ENCODE assay signal across 20 cellular contexts in genomic region chr3:157573780-157574378, GRCh38.
DNase-seq lines count a peak whose midpoint lies in the region; ATAC-seq and TF ChIP-seq lines count a peak whose summit lies in the region.
"Had no signal": no experiment of that assay in that cellular context is flagged by ENCODE, and none has a peak within 500 bp of the region (broad histone marks: within the 10 kb centered on the region; RNA-seq: fewer than 3 reads in every experiment).

No MANE protein-coding gene starts in this region.

- CTCF ChIA-PET in SK-N-SH (lab: Yijun Ruan, JAX) = interaction anchor here (0.9 to 3.4 kb wide), 16 partner anchors 8 to 1218 kb away, joined by 3 to 113 read pairs (median 6); partner anchors contain the start of gene GFM1

- peak; percentile 70 for DNase-seq in H4 (ENCODE audit: low spot score)
- no peak for DNase-seq in SK-N-SH
- no peak for DNase-seq in foreskin keratinocyte
- no peak for DNase-seq in smooth muscle cell (lab: John Stamatoyannopoulos, UW; ENCODE audit: unreplicated experiment)
- DNase-seq in ureter (ENCODE audit: low spot score) = no peak
- DNase-seq: activated CD4-positive, alpha-beta T cell treated with anti-CD3 and anti-CD28 coated beads, Interleukin-2, amount 50 U/mL, for 1 hour; activated naive CD8-positive, alpha-beta T cell treated with anti-CD3 and anti-CD28 coated beads, Interleukin-2, amount 50 U/mL, for 24 hours; DMS79 treated with DMSO at 0.1 percent for 48 hours; KG1; NCI-H1105 treated with DMSO at 0.1 percent for 48 hours; NCI-H345; right cardiac atrium; SJCRH30; stimulated activated CD4-positive, alpha-beta T cell treated with anti-CD3 and anti-CD28 coated beads, Interleukin-2, amount 100 ng/mL, for 48 hours; stimulated activated CD8-positive, alpha-beta memory T cell treated with anti-CD3 and anti-CD28 coated beads, Interleukin-4, amount 100 ng/mL, for 48 hours had no signal

- no peaks in the 10 kb centered on the region for H4K20me1 ChIP-seq in SK-N-SH (ENCODE audit: insufficient read depth)
- no peaks in the 10 kb centered on the region for H4K20me1 ChIP-seq in smooth muscle cell (ENCODE audit: low read depth)
- H4K20me1 ChIP-seq: BLaER1 had no signal

- H3K4me1 ChIP-seq in SK-N-SH (ENCODE audit: control insufficient read depth in 1 of 2, insufficient read depth in 2 of 2, low read depth in 1 of 2, low read length in 1 of 2) (no peaks in the 10 kb centered on the region; a peak in 1 of 4 replicates), foreskin keratinocyte (no peaks in the 10 kb centered on the region), smooth muscle cell (ENCODE audit: low read depth) (no peaks in the 10 kb centered on the region)
- H3K4me1 ChIP-seq: BLaER1, neural progenitor cell, SJCRH30 had no signal

- no peak overlapping the region for H3K4me3 ChIP-seq in SK-N-SH (ENCODE audit: low read depth in 2 of 2, low read length in 1 of 2)
- peak overlapping the region; percentile 2 for H3K4me3 ChIP-seq in smooth muscle cell
- H3K4me3 ChIP-seq: BLaER1, neural progenitor cell, SJCRH30 had no signal

- TF ChIP-seq CTCF in SK-N-SH (IDR thresholded peaks at IDR 0.05) (no peak), foreskin keratinocyte (conservative IDR thresholded peaks at IDR 0.05) (no peak), smooth muscle cell (IDR thresholded peaks at IDR 0.05; ENCODE audit: borderline replicate concordance, insufficient read depth, poor library complexity, severe bottlenecking) (no peak)

- WGBS in SK-N-SH (ENCODE audit: low lambda C conversion rate) = 84% methylated on average over 1 of the region's 1 CpG
- WGBS in smooth muscle cell (ENCODE audit: low lambda C conversion rate) = 67% methylated on average over 1 of the region's 1 CpG

- H3K9ac ChIP-seq in SK-N-SH (no peak overlapping the region), smooth muscle cell (ENCODE audit: low read depth) (no peak overlapping the region)
- H3K9ac ChIP-seq: BLaER1, neural progenitor cell had no signal

- H3K9me3 ChIP-seq in SK-N-SH = no peaks in the 10 kb centered on the region
- no peaks in the 10 kb centered on the region for H3K9me3 ChIP-seq in smooth muscle cell (replicated peaks; ENCODE audit: low read depth)
- H3K9me3 ChIP-seq: BLaER1, SJCRH30 had no signal

- ATAC-seq in foreskin keratinocyte (peak; percentile 9), HG03159 (IDR thresholded peaks at IDR 0.05; ENCODE audit: unreplicated experiment) (no peak), HG02588 (IDR thresholded peaks at IDR 0.05; ENCODE audit: unreplicated experiment) (no peak)
- ATAC-seq: activated naive CD8-positive, alpha-beta T cell treated with anti-CD3 and anti-CD28 coated beads, Interleukin-2, amount 50 U/mL, for 24 hours; HCT116 had no signal

- H3K27me3 ChIP-seq in SK-N-SH (ENCODE audit: insufficient read depth) = no peaks in the 10 kb centered on the region
- H3K27me3 ChIP-seq in foreskin keratinocyte = peaks cover 22% of the 10 kb centered on the region
- peaks cover 14% of the 10 kb centered on the region for H3K27me3 ChIP-seq in smooth muscle cell (ENCODE audit: low read depth)
- H3K27me3 ChIP-seq: BLaER1, neural progenitor cell, SJCRH30 had no signal

- H3K27ac ChIP-seq in SK-N-SH (ENCODE audit: low read depth in 2 of 2, low read length in 1 of 2) = no peak overlapping the region
- H3K27ac ChIP-seq in foreskin keratinocyte = no peak overlapping the region
- peak overlapping the region; percentile 53 for H3K27ac ChIP-seq in smooth muscle cell (ENCODE audit: low read depth)
- H3K27ac ChIP-seq: BLaER1, neural progenitor cell, SJCRH30 had no signal

- H3K9me2 ChIP-seq in SK-N-SH = no peaks in the 10 kb centered on the region

- POLR2A ChIA-PET in SK-N-SH (lab: Yijun Ruan, JAX) = no interaction called here

- no peaks in the 10 kb centered on the region for H3K79me2 ChIP-seq in SK-N-SH (ENCODE audit: insufficient read depth)
- H3K79me2 ChIP-seq in smooth muscle cell (ENCODE audit: low read depth) = no peaks in the 10 kb centered on the region

- no peak overlapping the region for H3K4me2 ChIP-seq in SK-N-SH
- peak overlapping the region; percentile 52 for H3K4me2 ChIP-seq in smooth muscle cell
- H3K4me2 ChIP-seq: BLaER1, neural progenitor cell had no signal

- H3F3A ChIP-seq in SK-N-SH (replicated peaks; ENCODE audit: insufficient read depth) = no peaks in the 10 kb centered on the region
- H3F3A ChIP-seq in smooth muscle cell (ENCODE audit: low read depth) = peaks cover 12% of the 10 kb centered on the region

- peaks cover 0 to 4% of the 10 kb centered on the region in 2 experiments for H3K36me3 ChIP-seq in SK-N-SH (replicated peaks in 1 of 2; ENCODE audit: control insufficient read depth in 1 of 2, insufficient read depth in 2 of 2, low read length in 1 of 2)
- H3K36me3 ChIP-seq in smooth muscle cell (ENCODE audit: low read depth) = no peaks in the 10 kb centered on the region
- H3K36me3 ChIP-seq: BLaER1, neural progenitor cell, SJCRH30 had no signal

- no peak for TF ChIP-seq EP300 in SK-N-SH (IDR thresholded peaks at IDR 0.05; ENCODE audit: borderline replicate concordance in 1 of 2, low read depth in 1 of 2, low read length in 1 of 2)

- H2AFZ ChIP-seq in SK-N-SH (ENCODE audit: low read depth) (no peak overlapping the region), smooth muscle cell (ENCODE audit: low read depth) (no peak overlapping the region)
- H2AFZ ChIP-seq: neural progenitor cell had no signal

- no peak for TF ChIP-seq RAD21 in SK-N-SH (IDR thresholded peaks at IDR 0.05; ENCODE audit: low read length)

TF ChIP-seq in SK-N-SH, 30 proteins besides CTCF, POLR2A, EP300 and RAD21:
- TF ChIP-seq YY1 (IDR thresholded peaks at IDR 0.05; ENCODE audit: low read depth) (no peak), TCF12 (IDR thresholded peaks at IDR 0.05) (peak; percentile 31; the same call in 1 of the 2 replicates), MEF2A (IDR thresholded peaks at IDR 0.05; ENCODE audit: borderline replicate concordance, low read depth) (no peak), FOSL2 (IDR thresholded peaks at IDR 0.05; ENCODE audit: borderline replicate concordance, low read depth) (peak; percentile 19; the same call in 1 of the 2 replicates)
